ENCODE assay signal across 25 cellular contexts in genomic region chr13:31556376-31556775, GRCh38.
DNase-seq lines count a peak whose midpoint lies in the region; FAIRE-seq and TF ChIP-seq lines count a peak whose summit lies in the region.
"Had no signal": no experiment of that assay in that cellular context is flagged by ENCODE, and none has a peak within 500 bp of the region (broad histone marks: within the 10 kb centered on the region; RNA-seq: fewer than 3 reads in every experiment).

No MANE protein-coding gene starts in this region.

- H2BK5ac ChIP-seq in mesenchymal stem cell (ENCODE audit: low read depth, low read length, poor library complexity, severe bottlenecking): no peak overlapping the region

- intact Hi-C loops in cardiac septum (cut with DNase I): no loop called here

- no peak overlapping the region for H2AK5ac ChIP-seq in mesenchymal stem cell (ENCODE audit: low read length, severe bottlenecking)

- H3K36me3 ChIP-seq in mesenchymal stem cell (ENCODE audit: control insufficient read depth in 1 of 2, insufficient read depth in 2 of 2, low read depth in 1 of 2, low read length in 2 of 2): no peaks in the 10 kb centered on the region
- H3K36me3 ChIP-seq: cardiac muscle cell, right lobe of liver had no signal

- no peak for FAIRE-seq in GM12892 (lab: Jason Lieb, UNC)
- FAIRE-seq: H54 had no signal

- no peak overlapping the region for H3K4me2 ChIP-seq in mesenchymal stem cell (ENCODE audit: low read length, poor library complexity, severe bottlenecking)

- no peak overlapping the region for H3K23ac ChIP-seq in mesenchymal stem cell (ENCODE audit: low read length in 2 of 2)

- no peak overlapping the region for H2AFZ ChIP-seq in mesenchymal stem cell (ENCODE audit: low read depth, low read length)

- no peak for TF ChIP-seq POLR2A in GM12892 (IDR thresholded peaks at IDR 0.05; ENCODE audit: low read depth, low read length)

- in situ Hi-C loops in astrocyte of the spinal cord (cut with HindIII; ENCODE audit: low sequenced_read_pairs): no loop called here

- H3K18ac ChIP-seq in mesenchymal stem cell (ENCODE audit: low read depth in 1 of 2, low read length in 2 of 2): no peak overlapping the region

- no peak overlapping the region for H4K8ac ChIP-seq in mesenchymal stem cell (ENCODE audit: low read length)

- no peak overlapping the region for H3K14ac ChIP-seq in mesenchymal stem cell (ENCODE audit: low read length in 2 of 2)

- H3K27ac ChIP-seq in mesenchymal stem cell (ENCODE audit: low read length, poor library complexity, severe bottlenecking): no peak overlapping the region
- H3K27ac ChIP-seq: cardiac muscle cell, right lobe of liver had no signal

- TF ChIP-seq CTCF in AG09319 (IDR thresholded peaks at IDR 0.05; ENCODE audit: low read depth, low read length) (no peak), astrocyte of the spinal cord (IDR thresholded peaks at IDR 0.05; ENCODE audit: low read depth, low read length) (no peak)

- no peak overlapping the region for H2BK15ac ChIP-seq in mesenchymal stem cell (ENCODE audit: low read depth, poor library complexity, severe bottlenecking)

- no peak overlapping the region for H4K91ac ChIP-seq in mesenchymal stem cell (ENCODE audit: low read length)

- no peaks in the 10 kb centered on the region for H3K79me1 ChIP-seq in mesenchymal stem cell (replicated peaks; ENCODE audit: low read length, poor library complexity, severe bottlenecking)

- no peak overlapping the region for H3K4me3 ChIP-seq in astrocyte of the spinal cord (ENCODE audit: low read depth, low read length)
- H3K4me3 ChIP-seq in mesenchymal stem cell (ENCODE audit: insufficient read depth in 1 of 2, low read depth in 1 of 2, low read length in 2 of 2): no peak overlapping the region
- H3K4me3 ChIP-seq: cardiac muscle cell, right lobe of liver had no signal

- no peak overlapping the region for H2BK120ac ChIP-seq in mesenchymal stem cell (ENCODE audit: low read depth, low read length)

- H3K4me1 ChIP-seq in mesenchymal stem cell (ENCODE audit: control insufficient read depth, insufficient read depth, low read depth, low read length): no peaks in the 10 kb centered on the region
- H3K4me1 ChIP-seq: Caco-2, right lobe of liver had no signal

- WGBS in mesenchymal stem cell: 56% methylated on average over 5 of the region's 5 CpGs

- no peak overlapping the region for H3K4ac ChIP-seq in mesenchymal stem cell (ENCODE audit: low read depth in 1 of 2, low read length in 2 of 2)

- DNase-seq in AG09319 (ENCODE audit: extremely low read depth, low read depth): peak; percentile 52
- DNase-seq in HS-27A (ENCODE audit: low read depth): peak; percentile 53
- DNase-seq in astrocyte of the spinal cord (ENCODE audit: low read depth, low spot score): peak; percentile 53
- DNase-seq in mesenchymal stem cell: peak; percentile 9
- DNase-seq in cardiac septum (ENCODE audit: low spot score): no peak
- no peak for DNase-seq in GM12892 (ENCODE audit: insufficient read length)
- no peak for DNase-seq in mucosa of gallbladder (ENCODE audit: low spot score)
- no peak for DNase-seq in NCI-H146 (lab: John Stamatoyannopoulos, UW)
- DNase-seq: activated B cell treated with CpG ODN at 0.5 μM for 24 hours; activated CD8-positive, alpha-beta T cell treated with anti-CD3 and anti-CD28 coated beads, Interleukin-2, amount 10 ng/mL, durations not matched to agents 7 days and 5 days; activated T-cell treated with anti-CD3 and anti-CD28 coated beads, Interleukin-2, amount 50 U/mL, for 72 hours; Caco-2; effector CD8-positive, alpha-beta T cell; GDM1; hypothalamus; Kasumi-1; left cardiac atrium; NCI-H1436 treated with DMSO at 0.1 percent for 48 hours; NCI-H345; occipital lobe; right lobe of liver; stimulated activated CD4-positive, alpha-beta T cell treated with anti-CD3 and anti-CD28 coated beads, Interleukin-2, amount 100 ng/mL, for 24 hours; substantia nigra had no signal

- no peaks in the 10 kb centered on the region for H3K9me3 ChIP-seq in mesenchymal stem cell (ENCODE audit: control insufficient read depth, low read length)
- H3K9me3 ChIP-seq: Caco-2, right lobe of liver had no signal

- no peak overlapping the region for H3K9ac ChIP-seq in mesenchymal stem cell (ENCODE audit: low read length)

- H3K27me3 ChIP-seq in mesenchymal stem cell (ENCODE audit: control insufficient read depth in 1 of 2, insufficient read depth in 1 of 2, low read length in 2 of 2): no peaks in the 10 kb centered on the region
- H3K27me3 ChIP-seq: cardiac muscle cell, right lobe of liver had no signal

- H2BK12ac ChIP-seq in mesenchymal stem cell (ENCODE audit: low read length in 2 of 2): no peak overlapping the region

Comparison
In these comparisons a context has a peak if more than half of its experiments do, and no peak if none do; other contexts are left out.
1. DNase-seq: peak in AG09319 (single experiment), HS-27A (single experiment), astrocyte of the spinal cord (single experiment) and mesenchymal stem cell (single experiment); none in cardiac septum (single experiment), GM12892 (single experiment), mucosa of gallbladder (single experiment) and NCI-H146 (single experiment).